15 cellular contexts compared by ENCODE assay signal in the genomic region with DNA sequence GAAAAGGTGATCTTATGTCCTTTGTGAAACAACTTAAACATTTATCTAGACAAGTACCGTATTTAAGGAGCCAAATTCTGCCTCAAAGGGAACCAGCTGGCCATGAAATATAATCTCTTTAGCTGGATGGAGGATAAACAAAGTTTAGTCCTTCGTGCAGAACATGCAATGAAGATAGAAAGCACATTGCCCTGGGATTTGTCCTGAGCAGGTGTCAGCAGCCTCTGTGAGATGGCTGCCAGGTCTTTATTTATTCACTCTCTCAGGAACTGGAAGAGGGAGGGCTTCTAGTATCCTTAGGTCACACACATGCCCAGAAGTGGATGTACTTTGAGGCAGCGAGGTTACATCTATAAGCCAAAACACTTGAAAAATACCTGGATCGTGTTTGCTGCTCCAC. TPM values are rescaled to one million over a fixed set of nuclear protein-coding genes. Genes with fewer than 3 reads are reported as not detected.
DNase-seq lines count a peak whose midpoint lies in the region; ATAC-seq and TF ChIP-seq lines count a peak whose summit lies in the region.
"Had no signal": no experiment of that assay in that cellular context is flagged by ENCODE, and none has a peak within 500 bp of the region (broad histone marks: within the 10 kb centered on the region; RNA-seq: fewer than 3 reads in every experiment).

No MANE protein-coding gene starts in this region.

- H3K27ac ChIP-seq in cardiac muscle cell (peak overlapping the region; percentile 62), left ventricle myocardium inferior (replicated peaks) (no peak overlapping the region)
- no peak overlapping the region for H3K27ac ChIP-seq in naive thymus-derived CD4-positive, alpha-beta T cell (ENCODE audit: low read depth, low read length)

- no peaks in the 10 kb centered on the region for H3K9me3 ChIP-seq in cardiac muscle cell (ENCODE audit: low read depth)
- H3K9me3 ChIP-seq in left ventricle myocardium inferior (replicated peaks) = peaks cover 17% of the 10 kb centered on the region
- no peaks in the 10 kb centered on the region for H3K9me3 ChIP-seq in naive thymus-derived CD4-positive, alpha-beta T cell (ENCODE audit: control insufficient read depth in 2 of 3, low read length in 3 of 3)
- H3K9me3 ChIP-seq: Caco-2 had no signal

- no peaks in the 10 kb centered on the region for H3K9me3 Mint-ChIP-seq in naive thymus-derived CD4-positive, alpha-beta T cell
- H3K9me3 Mint-ChIP-seq: activated naive CD4-positive, alpha-beta T cell treated with anti-CD3 and anti-CD28 coated beads for 36 hours had no signal

- no peak overlapping the region for H3K27ac Mint-ChIP-seq in naive thymus-derived CD4-positive, alpha-beta T cell
- H3K27ac Mint-ChIP-seq: activated naive CD4-positive, alpha-beta T cell treated with anti-CD3 and anti-CD28 coated beads for 36 hours had no signal

- H3K27me3 Mint-ChIP-seq in naive thymus-derived CD4-positive, alpha-beta T cell = peaks cover 0 to 11% (median 7%) of the 10 kb centered on the region in 5 donors

- H3K36me3 Mint-ChIP-seq in naive thymus-derived CD4-positive, alpha-beta T cell = no peaks in the 10 kb centered on the region

- peak in 1 of 2 donors; percentile 82 for DNase-seq in cardiac muscle cell (ENCODE audit: low read depth in 1 of 2, low spot score in 1 of 2)
- DNase-seq in left ventricle myocardium inferior = no peak
- peak; percentile 86 for DNase-seq in NCI-H510A treated with DMSO at 0.1 percent for 48 hours (lab: John Stamatoyannopoulos, UW)
- peak; percentile 20 for DNase-seq in fibroblast of peridontal ligament (ENCODE audit: extremely low read depth)
- no peak for DNase-seq in KBM-7
- DNase-seq in NCI-H1694 treated with DMSO at 0.1 percent for 48 hours (lab: John Stamatoyannopoulos, UW) = no peak
- no peak for DNase-seq in naive thymus-derived CD4-positive, alpha-beta T cell
- DNase-seq: activated CD8-positive, alpha-beta memory T cell treated with anti-CD3 and anti-CD28 coated beads for 24 hours; activated naive CD4-positive, alpha-beta T cell treated with anti-CD3 and anti-CD28 coated beads for 36 hours; Caco-2; central memory CD4-positive, alpha-beta T cell; trophoblast cell had no signal

- no peak for ATAC-seq in GM18858 (IDR thresholded peaks at IDR 0.05; ENCODE audit: unreplicated experiment)
- no peak for ATAC-seq in naive thymus-derived CD4-positive, alpha-beta T cell
- ATAC-seq: left lobe of liver had no signal

- H3K36me3 ChIP-seq in cardiac muscle cell = no peaks in the 10 kb centered on the region
- no peaks in the 10 kb centered on the region for H3K36me3 ChIP-seq in left ventricle myocardium inferior
- no peaks in the 10 kb centered on the region for H3K36me3 ChIP-seq in naive thymus-derived CD4-positive, alpha-beta T cell (ENCODE audit: control insufficient read depth in 2 of 3, insufficient read depth in 3 of 3, low read length in 3 of 3)

- CTCF ChIA-PET in naive thymus-derived CD4-positive, alpha-beta T cell (lab: Charles Lee) = interaction anchor here (1.0 kb wide), 1 partner anchor 1024 kb away, joined by 6 read pairs; no protein-coding TSS in a partner anchor

- H3K4me3 Mint-ChIP-seq in naive thymus-derived CD4-positive, alpha-beta T cell = no peak overlapping the region
- H3K4me3 Mint-ChIP-seq: activated naive CD4-positive, alpha-beta T cell treated with anti-CD3 and anti-CD28 coated beads for 36 hours had no signal

- H3K4me3 ChIP-seq in cardiac muscle cell (no peak overlapping the region), left ventricle myocardium inferior (no peak overlapping the region)
- no peak overlapping the region for H3K4me3 ChIP-seq in naive thymus-derived CD4-positive, alpha-beta T cell (ENCODE audit: low read length)

- H3K27me3 ChIP-seq in cardiac muscle cell = no peaks in the 10 kb centered on the region
- peaks cover 10% of the 10 kb centered on the region for H3K27me3 ChIP-seq in left ventricle myocardium inferior (ENCODE audit: low read depth)
- no peaks in the 10 kb centered on the region for H3K27me3 ChIP-seq in naive thymus-derived CD4-positive, alpha-beta T cell (ENCODE audit: control insufficient read depth in 2 of 2, insufficient read depth in 2 of 2, low read length in 2 of 2)

- H3K4me1 Mint-ChIP-seq in naive thymus-derived CD4-positive, alpha-beta T cell = peaks cover 0 to 1% (median 0%) of the 10 kb centered on the region in 7 donors

- H3K4me1 ChIP-seq in cardiac muscle cell (ENCODE audit: low read depth) (peaks cover 40% of the 10 kb centered on the region), left ventricle myocardium inferior (peaks cover 33% of the 10 kb centered on the region)
- H3K4me1 ChIP-seq in naive thymus-derived CD4-positive, alpha-beta T cell (ENCODE audit: control insufficient read depth in 2 of 2, insufficient read depth in 2 of 2, low read length in 2 of 2) = no peaks in the 10 kb centered on the region
- H3K4me1 ChIP-seq: Caco-2 had no signal

- TF ChIP-seq CTCF in cardiac muscle cell (IDR thresholded peaks at IDR 0.05; ENCODE audit: low read depth, low read length) = no peak
- TF ChIP-seq CTCF in left ventricle myocardium inferior (IDR thresholded peaks at IDR 0.05; ENCODE audit: borderline replicate concordance) = no peak

- intact Hi-C loops in left ventricle myocardium inferior (cut with micrococcal nuclease) = loop anchor here (10.0 kb wide), 1 partner anchor 793 kb away; no protein-coding TSS in a partner anchor
- intact Hi-C loops in naive thymus-derived CD4-positive, alpha-beta T cell (cut with micrococcal nuclease) = no loop called here

- in situ Hi-C loops in KBM-7 (cut with MboI; ENCODE audit: low pct_unique_long_range_greater_than_20kb, low sequenced_read_pairs) = no loop called here

- POLR2A ChIA-PET in naive thymus-derived CD4-positive, alpha-beta T cell (lab: Charles Lee) = no interaction called here

RNA-seq across cellular contexts. Expression of a gene that starts 57.4 kb away (rescaled TPM):
- 24.5 and 38.9 TPM in 2 replicates for total RNA-seq in cardiac muscle cell
- polyA plus RNA-seq in cardiac muscle cell = 36.3 and 62.0 TPM in 2 replicates
- 19.2 TPM for total RNA-seq in left ventricle myocardium inferior
- total RNA-seq in naive thymus-derived CD4-positive, alpha-beta T cell = 10 to 100 TPM; 14.9 to 31.7 (median 22.0) TPM
- 1 to 10 TPM; 8.6 to 9.8 TPM for polyA plus RNA-seq in naive thymus-derived CD4-positive, alpha-beta T cell

RNA-seq across cellular contexts. Expression of a gene that starts 57.6 kb away (rescaled TPM):
- total RNA-seq in cardiac muscle cell = 76.6 and 116 TPM in 2 replicates
- 73.5 and 122 TPM in 2 replicates for polyA plus RNA-seq in cardiac muscle cell
- 96.6 TPM for total RNA-seq in left ventricle myocardium inferior
- total RNA-seq in naive thymus-derived CD4-positive, alpha-beta T cell = 1 to 10 TPM in 1 of 5 experiments, under 1 TPM in 2, not detected in 2; 0.32 to 5.7 (median 0.41) TPM
- not detected for polyA plus RNA-seq in naive thymus-derived CD4-positive, alpha-beta T cell
- total RNA-seq: MCF 10A had no signal

Comparison
In these comparisons a context has a peak if more than half of its experiments do, and no peak if none do; other contexts are left out.
1. DNase-seq: peak in NCI-H510A treated with DMSO at 0.1 percent for 48 hours (single experiment) and fibroblast of peridontal ligament (single experiment); none in left ventricle myocardium inferior (single experiment), KBM-7 (single experiment), NCI-H1694 treated with DMSO at 0.1 percent for 48 hours (single experiment) and naive thymus-derived CD4-positive, alpha-beta T cell (0 of 9).
2. RNA of a gene that starts 57.6 kb away (total RNA-seq): 96.6 TPM in left ventricle myocardium inferior (single experiment) and 76.6 to 116 TPM in cardiac muscle cell; 0.32 to 5.7 TPM in naive thymus-derived CD4-positive, alpha-beta T cell; every median in the first group is over 10 times any median in the second.